1 cellular context compared by ENCODE assay signal in genomic region chr22:45397806-45398205, GRCh38.
A peak's percentile ranks its signal among the peaks of the same experiment; 100 is the strongest.
TF ChIP-seq lines count a peak whose summit lies in the region.

No MANE protein-coding gene starts in this region.

TF ChIP-seq in HepG2, 621 proteins besides CTCF, POLR2A, EP300 and RAD21:
- TF ChIP-seq REL (CRISPR knock-in tag; conservative IDR thresholded peaks at IDR 0.05) (no peak), ETV5 (CRISPR knock-in tag; IDR thresholded peaks at IDR 0.05; ENCODE audit: borderline replicate concordance) (peak; percentile 32; the same call in 1 of the 2 replicates), SMC3 (IDR thresholded peaks at IDR 0.05; ENCODE audit: low read length) (peak; percentile 49), SP2 (CRISPR knock-in tag; IDR thresholded peaks at IDR 0.05) (no peak), MTF2 (CRISPR knock-in tag; IDR thresholded peaks at IDR 0.05; ENCODE audit: borderline replicate concordance) (no peak), HCFC1 (IDR thresholded peaks at IDR 0.05; ENCODE audit: low read depth, low read length) (no peak), ZNF687 (CRISPR knock-in tag; IDR thresholded peaks at IDR 0.05) (0 out of 2 replicates have a peak, but pooled peaks have one; percentile 14), HIC2 (CRISPR knock-in tag; IDR thresholded peaks at IDR 0.05; ENCODE audit: low read depth) (no peak), U2AF1 (optimal IDR thresholded peaks at IDR 0.05; ENCODE audit: low read depth, low read length) (no peak), STAG1 (CRISPR knock-in tag; IDR thresholded peaks at IDR 0.05) (peak; percentile 83), SSRP1 (CRISPR knock-in tag; IDR thresholded peaks at IDR 0.05) (no peak), IRX3 (CRISPR knock-in tag; IDR thresholded peaks at IDR 0.05; ENCODE audit: borderline replicate concordance, low read depth) (no peak), MXD3 (CRISPR knock-in tag; IDR thresholded peaks at IDR 0.05) (no peak), RBM22 (optimal IDR thresholded peaks at IDR 0.05; ENCODE audit: low read length) (no peak), ZNF749 (CRISPR knock-in tag; IDR thresholded peaks at IDR 0.05; ENCODE audit: borderline replicate concordance) (no peak), ZSCAN12 (CRISPR knock-in tag; IDR thresholded peaks at IDR 0.05) (no peak)
- TF ChIP-seq, protein P1, sequence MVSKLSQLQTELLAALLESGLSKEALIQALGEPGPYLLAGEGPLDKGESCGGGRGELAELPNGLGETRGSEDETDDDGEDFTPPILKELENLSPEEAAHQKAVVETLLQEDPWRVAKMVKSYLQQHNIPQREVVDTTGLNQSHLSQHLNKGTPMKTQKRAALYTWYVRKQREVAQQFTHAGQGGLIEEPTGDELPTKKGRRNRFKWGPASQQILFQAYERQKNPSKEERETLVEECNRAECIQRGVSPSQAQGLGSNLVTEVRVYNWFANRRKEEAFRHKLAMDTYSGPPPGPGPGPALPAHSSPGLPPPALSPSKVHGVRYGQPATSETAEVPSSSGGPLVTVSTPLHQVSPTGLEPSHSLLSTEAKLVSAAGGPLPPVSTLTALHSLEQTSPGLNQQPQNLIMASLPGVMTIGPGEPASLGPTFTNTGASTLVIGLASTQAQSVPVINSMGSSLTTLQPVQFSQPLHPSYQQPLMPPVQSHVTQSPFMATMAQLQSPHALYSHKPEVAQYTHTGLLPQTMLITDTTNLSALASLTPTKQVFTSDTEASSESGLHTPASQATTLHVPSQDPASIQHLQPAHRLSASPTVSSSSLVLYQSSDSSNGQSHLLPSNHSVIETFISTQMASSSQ (IDR thresholded peaks at IDR 0.05; ENCODE audit: low read depth) = no peak
- TF ChIP-seq, protein P1 (CRISPR knock-in tag; IDR thresholded peaks at IDR 0.05; ENCODE audit: borderline replicate concordance) = no peak
- TF ChIP-seq, protein P2, sequence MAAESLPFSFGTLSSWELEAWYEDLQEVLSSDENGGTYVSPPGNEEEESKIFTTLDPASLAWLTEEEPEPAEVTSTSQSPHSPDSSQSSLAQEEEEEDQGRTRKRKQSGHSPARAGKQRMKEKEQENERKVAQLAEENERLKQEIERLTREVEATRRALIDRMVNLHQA (CRISPR knock-in tag; IDR thresholded peaks at IDR 0.05) = no peak
